ENCODE assay signal across 11 cellular contexts in the genomic region with DNA sequence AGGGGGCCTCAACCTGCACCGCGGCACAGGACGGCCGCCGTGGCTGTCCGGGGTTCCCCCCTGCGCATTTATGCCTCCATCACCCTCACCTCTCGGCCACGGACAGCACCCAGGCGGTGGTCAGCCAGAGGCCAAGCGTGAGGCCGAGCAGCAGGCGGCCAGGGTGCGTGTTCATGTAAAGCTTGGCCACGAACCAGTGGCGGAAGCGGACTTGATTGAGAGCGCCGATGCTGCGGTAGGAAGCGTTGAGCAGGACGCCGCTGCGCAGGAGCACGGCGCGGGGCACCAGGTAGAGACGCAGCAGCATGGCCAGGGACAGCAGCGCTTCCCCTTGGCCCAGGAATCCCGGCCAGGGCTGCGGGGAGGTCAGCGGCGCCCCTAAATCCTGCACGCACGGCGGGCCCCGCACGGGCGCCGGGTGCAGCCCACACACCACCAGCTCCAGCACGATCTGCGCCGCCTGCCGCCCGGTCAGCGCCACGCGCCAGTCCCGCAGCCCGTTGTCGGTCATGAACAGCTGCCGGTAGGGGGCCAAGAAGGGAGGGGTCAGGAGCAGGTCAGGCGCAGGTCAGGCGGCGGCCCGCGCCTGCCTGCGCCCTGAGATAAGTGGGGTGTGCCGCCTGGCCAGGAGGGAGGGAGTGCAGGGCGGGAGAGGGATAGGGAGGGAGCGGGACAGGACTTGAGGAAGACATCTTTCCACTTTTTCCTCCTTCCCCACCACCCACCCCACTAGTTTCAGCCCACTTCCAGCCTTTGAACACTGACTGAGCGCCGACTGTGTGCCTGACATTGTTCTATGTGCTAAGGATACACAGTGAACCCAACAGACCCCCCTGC. TPM values are rescaled to one million over a fixed set of nuclear protein-coding genes. Genes with fewer than 3 reads are reported as not detected.
DNase-seq lines count a peak whose midpoint lies in the region; ATAC-seq and TF ChIP-seq lines count a peak whose summit lies in the region.
"Had no signal": no experiment of that assay in that cellular context is flagged by ENCODE, and none has a peak within 500 bp of the region (broad histone marks: within the 10 kb centered on the region; RNA-seq: fewer than 3 reads in every experiment).

No MANE protein-coding gene starts in this region.

- WGBS in HUES64, result 5% methylated on average over 60 of the region's 63 CpGs

- H3K36me3 Mint-ChIP-seq in activated CD8-positive, alpha-beta T cell treated with anti-CD3 and anti-CD28 coated beads, Interleukin-2, amount 10 ng/mL, durations not matched to agents 7 days and 5 days (ENCODE audit: low read depth), result peaks cover 45% of the 10 kb centered on the region

- H3K9me3 Mint-ChIP-seq in activated CD8-positive, alpha-beta T cell treated with anti-CD3 and anti-CD28 coated beads, Interleukin-2, amount 10 ng/mL, durations not matched to agents 7 days and 5 days (ENCODE audit: insufficient read depth), result no peaks in the 10 kb centered on the region
- H3K9me3 Mint-ChIP-seq: stimulated activated naive CD8-positive, alpha-beta T cell treated with anti-CD3 and anti-CD28 coated beads, Interleukin-15, Interleukin-2, amounts not matched to agents 100 ng/mL and 50 ng/mL, for 24 hours had no signal

- POLR2A ChIA-PET in activated CD8-positive, alpha-beta T cell treated with anti-CD3 and anti-CD28 coated beads, Interleukin-2, amount 10 ng/mL, durations not matched to agents 7 days and 5 days (lab: Charles Lee), result no interaction called here

- no peaks in the 10 kb centered on the region for H3K27me3 Mint-ChIP-seq in activated CD8-positive, alpha-beta T cell treated with anti-CD3 and anti-CD28 coated beads, Interleukin-2, amount 10 ng/mL, durations not matched to agents 7 days and 5 days (ENCODE audit: low read depth)
- H3K27me3 Mint-ChIP-seq: stimulated activated naive CD8-positive, alpha-beta T cell treated with anti-CD3 and anti-CD28 coated beads, Interleukin-15, Interleukin-2, amounts not matched to agents 100 ng/mL and 50 ng/mL, for 24 hours had no signal

- no peak overlapping the region for H3K4me3 Mint-ChIP-seq in activated CD8-positive, alpha-beta T cell treated with anti-CD3 and anti-CD28 coated beads, Interleukin-2, amount 10 ng/mL, durations not matched to agents 7 days and 5 days
- H3K4me3 Mint-ChIP-seq: stimulated activated naive CD8-positive, alpha-beta T cell treated with anti-CD3 and anti-CD28 coated beads, Interleukin-15, Interleukin-2, amounts not matched to agents 100 ng/mL and 50 ng/mL, for 24 hours had no signal

- H3K4me1 Mint-ChIP-seq in activated CD8-positive, alpha-beta T cell treated with anti-CD3 and anti-CD28 coated beads, Interleukin-2, amount 10 ng/mL, durations not matched to agents 7 days and 5 days (ENCODE audit: low read depth), result peaks cover 39% of the 10 kb centered on the region

- H3K27ac ChIP-seq in HUES64 (ENCODE audit: low read depth, low read length) (no peak overlapping the region), dorsolateral prefrontal cortex (peak overlapping the region in 5 of 59 donors; percentile 7 to 58 (median 45)), stomach smooth muscle (ENCODE audit: low read length) (no peak overlapping the region)

- ATAC-seq in left lobe of liver (peak; percentile 96), GM18858 (IDR thresholded peaks at IDR 0.05; ENCODE audit: unreplicated experiment) (no peak), HG02623 (IDR thresholded peaks at IDR 0.05; ENCODE audit: unreplicated experiment) (no peak)
- no peak for ATAC-seq in activated CD8-positive, alpha-beta T cell treated with anti-CD3 and anti-CD28 coated beads, Interleukin-2, amount 10 ng/mL, durations not matched to agents 7 days and 5 days
- ATAC-seq: PC-3 had no signal

- intact Hi-C loops in dorsolateral prefrontal cortex (cut with DNase I), result no loop called here

- H3K9me3 ChIP-seq in HUES64 (ENCODE audit: insufficient read depth, low read depth, low read length) (no peaks in the 10 kb centered on the region), stomach smooth muscle (ENCODE audit: control insufficient read depth in 2 of 2, low read length in 2 of 2) (no peaks in the 10 kb centered on the region)

- no peaks in the 10 kb centered on the region for H3K36me3 ChIP-seq in HUES64 (ENCODE audit: insufficient read depth, low read length)
- no peaks in the 10 kb centered on the region for H3K36me3 ChIP-seq in stomach smooth muscle (ENCODE audit: control insufficient read depth in 2 of 2, insufficient read depth in 2 of 2, low read length in 2 of 2)

- CTCF ChIA-PET in activated CD8-positive, alpha-beta T cell treated with anti-CD3 and anti-CD28 coated beads, Interleukin-2, amount 10 ng/mL, durations not matched to agents 7 days and 5 days (lab: Charles Lee), result interaction anchor here (1.1 to 7.6 kb wide), 2 partner anchors 7 to 29 kb away, joined by 3 to 139 read pairs; no protein-coding TSS in a partner anchor

- H3K9ac ChIP-seq in HUES64 (ENCODE audit: low read depth, low read length) (no peak overlapping the region; the same call in 1 of the 2 replicates), stomach smooth muscle (ENCODE audit: low read length in 2 of 2) (no peak overlapping the region)

- H3K27me3 ChIP-seq in HUES64 (ENCODE audit: insufficient read depth, low read length) (peaks cover 40% of the 10 kb centered on the region), dorsolateral prefrontal cortex (peaks cover 0 to 6% (median 0%) of the 10 kb centered on the region in 45 donors), stomach smooth muscle (ENCODE audit: control insufficient read depth in 1 of 2, insufficient read depth in 2 of 2, low read length in 2 of 2) (peaks cover 23% of the 10 kb centered on the region in 2 donors)

- H3K4me1 ChIP-seq in HUES64 (ENCODE audit: insufficient read depth, low read length), result peaks cover 20% of the 10 kb centered on the region
- H3K4me1 ChIP-seq in stomach smooth muscle (ENCODE audit: control insufficient read depth, insufficient read depth, low read length), result peaks cover 15% of the 10 kb centered on the region

- H3K4me3 ChIP-seq in HUES64 (ENCODE audit: low read length), result peak overlapping the region; percentile 53
- peak overlapping the region; percentile 20 to 69 (median 55) for H3K4me3 ChIP-seq in dorsolateral prefrontal cortex
- H3K4me3 ChIP-seq in stomach smooth muscle (ENCODE audit: low read length in 2 of 2), result peak overlapping the region; percentile 43 to 63

- DNase-seq in dorsolateral prefrontal cortex (peak in 9 of 10 donors; percentile 41 to 79 (median 64)), left lobe of liver (ENCODE audit: low spot score) (peak; percentile 67)
- no peak for DNase-seq in activated CD8-positive, alpha-beta T cell treated with anti-CD3 and anti-CD28 coated beads, Interleukin-2, amount 10 ng/mL, durations not matched to agents 7 days and 5 days
- DNase-seq in stimulated activated CD4-positive, alpha-beta T cell treated with anti-CD3 and anti-CD28 coated beads, Interleukin-15, amount 100 ng/mL, for 24 hours, result no peak
- DNase-seq: effector CD8-positive, alpha-beta T cell; PC-3 had no signal

- TF ChIP-seq CTCF in dorsolateral prefrontal cortex (IDR thresholded peaks at IDR 0.05 in 54 of 56, conservative IDR thresholded peaks at IDR 0.05 in 2 of 56; ENCODE audit: low read depth in 1 of 56, partially characterized antibody in 56 of 56), result peak in 54 of 56 donors; percentile 27 to 74 (median 60)

- no peak overlapping the region for H3K27ac Mint-ChIP-seq in activated CD8-positive, alpha-beta T cell treated with anti-CD3 and anti-CD28 coated beads, Interleukin-2, amount 10 ng/mL, durations not matched to agents 7 days and 5 days

RNA-seq across cellular contexts. Expression of gene KCNN4, which starts 6.5 kb away (rescaled TPM):
- 0.40 TPM for polyA plus RNA-seq in HUES64 (2013, experiment 1 of 2)
- 0.95 TPM for polyA plus RNA-seq in HUES64 (2013, experiment 2 of 2)
- total RNA-seq in dorsolateral prefrontal cortex (1 to 10 TPM in 109 of 120 experiments, under 1 TPM in 9, not detected in 2; 0.42 to 5.9 (median 2.5) TPM), left lobe of liver (0.43 TPM)
- total RNA-seq in activated CD8-positive, alpha-beta T cell treated with anti-CD3 and anti-CD28 coated beads, Interleukin-2, amount 10 ng/mL, durations not matched to agents 7 days and 5 days, result 10 to 100 TPM; 28.8 to 31.9 TPM

RNA-seq across cellular contexts. Expression of gene SMG9, which starts 19.6 kb away (rescaled TPM):
- polyA plus RNA-seq in HUES64 (2013, experiment 1 of 2), result 21.4 TPM
- 22.1 TPM for polyA plus RNA-seq in HUES64 (2013, experiment 2 of 2)
- 100 to 1,000 TPM in 11 of 120 experiments, 10 to 100 TPM in 109; 48.9 to 130 (median 77.0) TPM for total RNA-seq in dorsolateral prefrontal cortex
- total RNA-seq in left lobe of liver, result 13.2 TPM
- total RNA-seq in activated CD8-positive, alpha-beta T cell treated with anti-CD3 and anti-CD28 coated beads, Interleukin-2, amount 10 ng/mL, durations not matched to agents 7 days and 5 days, result 10 to 100 TPM; 60.0 to 65.1 TPM

RNA-seq across cellular contexts. Expression of gene LYPD5, which starts 27.9 kb away (rescaled TPM):
- polyA plus RNA-seq in HUES64 (2013, experiment 1 of 2), result 0.30 TPM
- 0.32 TPM for polyA plus RNA-seq in HUES64 (2013, experiment 2 of 2)
- total RNA-seq in dorsolateral prefrontal cortex (10 to 100 TPM in 119 of 120 experiments, 1 to 10 TPM in 1; 8.4 to 38.1 (median 23.9) TPM), left lobe of liver (not detected)
- total RNA-seq in activated CD8-positive, alpha-beta T cell treated with anti-CD3 and anti-CD28 coated beads, Interleukin-2, amount 10 ng/mL, durations not matched to agents 7 days and 5 days, result 1 to 10 TPM in 1 of 2 experiments, under 1 TPM in 1; 0.70 to 1.1 TPM

RNA-seq across cellular contexts. Expression of gene ZNF283, which starts 52.8 kb away (rescaled TPM):
- 2.7 TPM for polyA plus RNA-seq in HUES64 (2013, experiment 1 of 2)
- polyA plus RNA-seq in HUES64 (2013, experiment 2 of 2), result 4.9 TPM
- total RNA-seq in dorsolateral prefrontal cortex (10 to 100 TPM; 17.2 to 43.0 (median 24.6) TPM), left lobe of liver (2.6 TPM)
- 1 to 10 TPM; 4.9 to 6.9 TPM for total RNA-seq in activated CD8-positive, alpha-beta T cell treated with anti-CD3 and anti-CD28 coated beads, Interleukin-2, amount 10 ng/mL, durations not matched to agents 7 days and 5 days

RNA-seq across cellular contexts. Expression of gene IRGC, which starts 58.4 kb away (rescaled TPM):
- polyA plus RNA-seq in HUES64 (2013, experiment 1 of 2), result not detected
- not detected for polyA plus RNA-seq in HUES64 (2013, experiment 2 of 2)
- not detected for total RNA-seq in dorsolateral prefrontal cortex
- total RNA-seq in left lobe of liver, result not detected
- total RNA-seq in activated CD8-positive, alpha-beta T cell treated with anti-CD3 and anti-CD28 coated beads, Interleukin-2, amount 10 ng/mL, durations not matched to agents 7 days and 5 days, result not detected
- total RNA-seq: PC-3 had no signal

Comparison
In these comparisons a context has a peak if more than half of its experiments do, and no peak if none do; other contexts are left out.
1. DNase-seq: peak in dorsolateral prefrontal cortex (9 of 10) and left lobe of liver (single experiment); none in activated CD8-positive, alpha-beta T cell treated with anti-CD3 and anti-CD28 coated beads, Interleukin-2, amount 10 ng/mL, durations not matched to agents 7 days and 5 days (single experiment) and stimulated activated CD4-positive, alpha-beta T cell treated with anti-CD3 and anti-CD28 coated beads, Interleukin-15, amount 100 ng/mL, for 24 hours (single experiment).
2. RNA of gene KCNN4, which starts 6.5 kb away (total RNA-seq): 28.8 to 31.9 TPM in activated CD8-positive, alpha-beta T cell treated with anti-CD3 and anti-CD28 coated beads, Interleukin-2, amount 10 ng/mL, durations not matched to agents 7 days and 5 days; 0.42 to 5.9 TPM in dorsolateral prefrontal cortex and 0.43 TPM in left lobe of liver (single experiment); every median in the first group is over 4 times any median in the second.
3. Peak in every context shown above with its lines, with median percentiles within 50 percentile points of each other: H3K4me3 ChIP-seq.